In genomic region chr18:63285332-63285731, GRCh38 we compare ENCODE assay signal across 10 cellular contexts. TPM values are rescaled to one million over a fixed set of nuclear protein-coding genes. Genes with fewer than 3 reads are reported as not detected.
DNase-seq lines count a peak whose midpoint lies in the region; ATAC-seq and FAIRE-seq lines count a peak whose summit lies in the region.
"Had no signal": no experiment of that assay in that cellular context is flagged by ENCODE, and none has a peak within 500 bp of the region (broad histone marks: within the 10 kb centered on the region; RNA-seq: fewer than 3 reads in every experiment).

No MANE protein-coding gene starts in this region.

- H3K27ac ChIP-seq in esophagus (ENCODE audit: low read depth in 2 of 2, low read length in 1 of 2), result peak overlapping the region; percentile 15 to 52

- H3K4me3 Mint-ChIP-seq in activated T-helper 2 cell treated with anti-CD3 and anti-CD28 coated beads, Interferon-gamma antibody, Interleukin-2, Interleukin-4, amounts not matched to agents 10 μg/mL and 5 μg/mL and 100 μg/mL, durations not matched to agents 14 hours and 24 hours and 36 hours (ENCODE audit: low read depth), result no peak overlapping the region

- H3K4me3 ChIP-seq in esophagus (ENCODE audit: low read depth in 1 of 2, low read length in 2 of 2), result no peak overlapping the region

- WGBS in esophagus, 2 donors, result 85 to 87% methylated on average over 6 of the region's 6 CpGs

- peaks cover 54% of the 10 kb centered on the region for H3K36me3 Mint-ChIP-seq in activated T-helper 2 cell treated with anti-CD3 and anti-CD28 coated beads, Interferon-gamma antibody, Interleukin-2, Interleukin-4, amounts not matched to agents 10 μg/mL and 5 μg/mL and 100 μg/mL, durations not matched to agents 14 hours and 24 hours and 36 hours (ENCODE audit: low read depth)

- H3K36me3 ChIP-seq in esophagus (ENCODE audit: control insufficient read depth in 2 of 2, insufficient read depth in 2 of 2, low read length in 1 of 2), result no peaks in the 10 kb centered on the region

- peak; percentile 96 for FAIRE-seq in GM18507 (lab: Jason Lieb, UNC)
- FAIRE-seq: G401.6, islet of Langerhans had no signal

- peaks cover 42% of the 10 kb centered on the region for H3K4me1 Mint-ChIP-seq in activated T-helper 2 cell treated with anti-CD3 and anti-CD28 coated beads, Interferon-gamma antibody, Interleukin-2, Interleukin-4, amounts not matched to agents 10 μg/mL and 5 μg/mL and 100 μg/mL, durations not matched to agents 14 hours and 24 hours and 36 hours (ENCODE audit: low read depth)

- no peaks in the 10 kb centered on the region for H3K27me3 Mint-ChIP-seq in activated T-helper 2 cell treated with anti-CD3 and anti-CD28 coated beads, Interferon-gamma antibody, Interleukin-2, Interleukin-4, amounts not matched to agents 10 μg/mL and 5 μg/mL and 100 μg/mL, durations not matched to agents 14 hours and 24 hours and 36 hours (ENCODE audit: low read depth)

- no peaks in the 10 kb centered on the region for H3K9me3 Mint-ChIP-seq in activated T-helper 2 cell treated with anti-CD3 and anti-CD28 coated beads, Interferon-gamma antibody, Interleukin-2, Interleukin-4, amounts not matched to agents 10 μg/mL and 5 μg/mL and 100 μg/mL, durations not matched to agents 14 hours and 24 hours and 36 hours

- DNase-seq in GM18507 (ENCODE audit: extremely low spot score, insufficient read length, low read depth) (no peak), NCI-H226 (no peak), RPMI8226 (no peak)
- no peak for DNase-seq in activated T-helper 2 cell treated with anti-CD3 and anti-CD28 coated beads, Interferon-gamma antibody, Interleukin-2, Interleukin-4, amounts not matched to agents 10 μg/mL and 5 μg/mL and 100 μg/mL, durations not matched to agents 14 hours and 24 hours and 36 hours (ENCODE audit: low spot score)
- no peak for DNase-seq in activated effector memory CD4-positive, alpha-beta T cell treated with Interleukin-2 at 50 U/mL for 16 hours

- intact Hi-C loops in activated T-helper 2 cell treated with anti-CD3 and anti-CD28 coated beads, Interferon-gamma antibody, Interleukin-2, Interleukin-4, amounts not matched to agents 10 μg/mL and 5 μg/mL and 100 μg/mL, durations not matched to agents 14 hours and 24 hours and 36 hours (cut with micrococcal nuclease), result no loop called here

- no peaks in the 10 kb centered on the region for H3K9me3 ChIP-seq in esophagus (ENCODE audit: control insufficient read depth in 2 of 2, insufficient read depth in 1 of 2, low read depth in 1 of 2, low read length in 1 of 2)

- peak; percentile 95 for ATAC-seq in GM19467 (IDR thresholded peaks at IDR 0.05; ENCODE audit: unreplicated experiment)
- ATAC-seq in HG03103 (IDR thresholded peaks at IDR 0.05; ENCODE audit: low read depth, unreplicated experiment), result peak; percentile 93

- no peaks in the 10 kb centered on the region for H3K27me3 ChIP-seq in esophagus (ENCODE audit: control insufficient read depth in 1 of 2, insufficient read depth in 2 of 2, low read length in 2 of 2)

- H3K4me1 ChIP-seq in esophagus (ENCODE audit: control insufficient read depth in 2 of 2, insufficient read depth in 2 of 2, low read length in 1 of 2), result no peaks in the 10 kb centered on the region

- H3K27ac Mint-ChIP-seq in activated T-helper 2 cell treated with anti-CD3 and anti-CD28 coated beads, Interferon-gamma antibody, Interleukin-2, Interleukin-4, amounts not matched to agents 10 μg/mL and 5 μg/mL and 100 μg/mL, durations not matched to agents 14 hours and 24 hours and 36 hours, result no peak overlapping the region

RNA-seq across cellular contexts. Expression of gene BCL2, which starts 34.2 kb away (rescaled TPM):
- 1 to 10 TPM; 1.3 to 1.9 TPM for polyA plus RNA-seq in esophagus
- total RNA-seq in activated T-helper 2 cell treated with anti-CD3 and anti-CD28 coated beads, Interferon-gamma antibody, Interleukin-2, Interleukin-4, amounts not matched to agents 10 μg/mL and 5 μg/mL and 100 μg/mL, durations not matched to agents 14 hours and 24 hours and 36 hours, result 76.1 and 79.0 TPM in 2 replicates
